Comparison of ENCODE assay signal across 9 cellular contexts in genomic region chr2:12008425-12009061, GRCh38.
DNase-seq lines count a peak whose midpoint lies in the region; ATAC-seq, FAIRE-seq and TF ChIP-seq lines count a peak whose summit lies in the region.
"Had no signal": no experiment of that assay in that cellular context is flagged by ENCODE, and none has a peak within 500 bp of the region (broad histone marks: within the 10 kb centered on the region; RNA-seq: fewer than 3 reads in every experiment).

No MANE protein-coding gene starts in this region.

- H3K4me3 ChIP-seq in A549 (no peak overlapping the region), RWPE2 (ENCODE audit: severe bottlenecking) (no peak overlapping the region), suprapubic skin (no peak overlapping the region)

- H3K4me1 ChIP-seq in A549 = peaks cover 12% of the 10 kb centered on the region; the same call in 1 of the 3 replicates
- peaks cover 17% of the 10 kb centered on the region for H3K4me1 ChIP-seq in RWPE2 (ENCODE audit: insufficient read depth, poor library complexity, severe bottlenecking)
- peaks cover 8% of the 10 kb centered on the region for H3K4me1 ChIP-seq in suprapubic skin

- TF ChIP-seq EP300 in A549 (IDR thresholded peaks at IDR 0.05) = no peak
- no peak for TF ChIP-seq EP300 in suprapubic skin (IDR thresholded peaks at IDR 0.05)

- 17% methylated on average over 6 of the region's 6 CpGs for WGBS in A549 (ENCODE audit: missing lambda C conversion rate)
- WGBS in suprapubic skin = 78% methylated on average over 6 of the region's 6 CpGs

- DNase-seq in A549 (ENCODE audit: low read depth in 1 of 2, low spot score in 1 of 2) = peak in 1 of 2 experiments; percentile 29
- DNase-seq in RWPE2 (ENCODE audit: low spot score) = no peak
- DNase-seq in suprapubic skin (ENCODE audit: low spot score in 2 of 2) = no peak
- no peak for DNase-seq in KG1 (lab: John Stamatoyannopoulos, UW)
- DNase-seq in NCI-H2227 treated with DMSO at 0.1 percent for 48 hours (lab: John Stamatoyannopoulos, UW) = no peak
- DNase-seq in NCI-H748 (lab: John Stamatoyannopoulos, UW; ENCODE audit: unreplicated experiment) = no peak
- DNase-seq: NCI-H1105 had no signal

- TF ChIP-seq CTCF in A549 (IDR thresholded peaks at IDR 0.05) (no peak), RWPE2 (IDR thresholded peaks at IDR 0.05; ENCODE audit: poor library complexity, severe bottlenecking) (no peak), suprapubic skin (IDR thresholded peaks at IDR 0.05) (no peak)

- no peaks in the 10 kb centered on the region for H3K27me3 ChIP-seq in RWPE2 (ENCODE audit: insufficient read depth, poor library complexity, severe bottlenecking)
- no peaks in the 10 kb centered on the region for H3K27me3 ChIP-seq in suprapubic skin

- CTCF ChIA-PET in A549 (lab: Yijun Ruan, JAX) = no interaction called here

- ATAC-seq in A549 (0 out of 6 replicates have a peak, but pooled peaks of 1 of the 2 experiments have one; percentile 42), GM19395 (IDR thresholded peaks at IDR 0.05; ENCODE audit: unreplicated experiment) (peak; percentile 85), HG03095 (IDR thresholded peaks at IDR 0.05; ENCODE audit: unreplicated experiment) (peak; percentile 77), RWPE2 (ENCODE audit: low read depth) (peak; percentile 70)

- no peak for FAIRE-seq in A549 (lab: Jason Lieb, UNC)

- POLR2A ChIA-PET in A549 (lab: Yijun Ruan, JAX) = no interaction called here

- no peak for TF ChIP-seq POLR2A in A549 (IDR thresholded peaks at IDR 0.05; ENCODE audit: low read length)
- TF ChIP-seq POLR2A in suprapubic skin (IDR thresholded peaks at IDR 0.05) = no peak

- no peaks in the 10 kb centered on the region for H3K9me3 ChIP-seq in A549
- no peaks in the 10 kb centered on the region for H3K9me3 ChIP-seq in RWPE2 (ENCODE audit: severe bottlenecking)
- no peaks in the 10 kb centered on the region for H3K9me3 ChIP-seq in suprapubic skin

- H3K4me2 ChIP-seq in A549 = 0 out of 3 replicates have a peak overlapping the region, but pooled peaks have one; percentile 17

- no peaks in the 10 kb centered on the region for H3K36me3 ChIP-seq in RWPE2 (ENCODE audit: low read depth)
- H3K36me3 ChIP-seq in suprapubic skin = no peaks in the 10 kb centered on the region

- H3K27ac ChIP-seq in A549 (no peak overlapping the region), RWPE2 (ENCODE audit: poor library complexity, severe bottlenecking) (no peak overlapping the region), suprapubic skin (no peak overlapping the region)

- no peak for TF ChIP-seq RAD21 in A549 (conservative IDR thresholded peaks at IDR 0.05 in 1 of 2, IDR thresholded peaks at IDR 0.05 in 1 of 2)

TF ChIP-seq in A549, 52 proteins besides CTCF, POLR2A, EP300 and RAD21:
- TF ChIP-seq NPAS2 (CRISPR knock-in tag; IDR thresholded peaks at IDR 0.05; ENCODE audit: borderline replicate concordance) = no peak
- no peak for TF ChIP-seq HEYL (CRISPR knock-in tag; IDR thresholded peaks at IDR 0.05)
- no peak for TF ChIP-seq CEBPB (IDR thresholded peaks at IDR 0.05)
- TF ChIP-seq ZFP36 (IDR thresholded peaks at IDR 0.05; ENCODE audit: borderline replicate concordance, partially characterized antibody) = no peak
- no peak for TF ChIP-seq TP53 (CRISPR knock-in tag; IDR thresholded peaks at IDR 0.05)
- no peak for TF ChIP-seq BCL3 (IDR thresholded peaks at IDR 0.05)
- TF ChIP-seq HOXB5 (CRISPR knock-in tag; IDR thresholded peaks at IDR 0.05) = no peak
- no peak for TF ChIP-seq MAX (IDR thresholded peaks at IDR 0.05)
- TF ChIP-seq EHF (CRISPR knock-in tag; IDR thresholded peaks at IDR 0.05) = no peak
- TF ChIP-seq JUNB (IDR thresholded peaks at IDR 0.05) = no peak
- TF ChIP-seq FOSB (CRISPR knock-in tag; IDR thresholded peaks at IDR 0.05) = no peak
- no peak for TF ChIP-seq KDM1A (IDR thresholded peaks at IDR 0.05; ENCODE audit: low read depth)
- no peak for TF ChIP-seq RARB (CRISPR knock-in tag; IDR thresholded peaks at IDR 0.05)
- no peak for TF ChIP-seq HOXA7 (CRISPR knock-in tag; IDR thresholded peaks at IDR 0.05)
- no peak for TF ChIP-seq RCOR1 (IDR thresholded peaks at IDR 0.05; ENCODE audit: low read depth, low read length)
